In the genomic region with DNA sequence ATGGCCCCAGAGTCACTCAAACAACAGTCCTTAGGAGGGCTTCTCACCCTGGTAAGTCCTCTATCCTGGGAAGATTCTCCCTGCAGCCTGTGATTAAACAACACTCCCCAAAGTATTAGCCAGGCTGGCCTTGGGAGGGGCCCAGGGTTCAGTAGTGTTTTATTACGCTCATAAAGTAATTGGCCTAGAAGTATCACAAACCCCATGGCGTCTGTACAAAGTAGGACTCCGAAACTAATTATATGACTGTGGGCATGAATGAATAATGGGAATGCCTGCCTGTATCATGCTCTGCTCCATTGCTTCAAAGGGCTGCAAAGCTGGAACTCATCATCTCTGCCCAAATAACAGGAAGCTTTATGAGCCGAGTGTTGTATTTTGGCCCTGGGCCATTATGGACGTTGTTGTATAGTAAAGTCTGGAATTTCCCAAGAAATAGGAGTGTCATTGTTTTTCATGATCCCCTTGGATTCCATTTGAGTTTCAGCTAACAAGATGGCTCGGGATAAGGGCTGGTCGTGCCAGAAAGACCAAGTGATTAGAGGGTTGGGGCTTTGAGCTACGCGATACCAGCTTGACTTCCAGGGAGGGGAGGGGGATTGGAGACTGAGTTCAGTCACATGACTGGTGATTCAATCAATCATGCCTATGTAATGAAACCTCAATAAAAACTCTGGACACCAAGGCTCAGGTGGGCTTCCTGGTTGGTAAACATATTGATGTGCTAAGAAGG, we compare ENCODE assay signal across 1 cellular context.
TF ChIP-seq lines count a peak whose summit lies in the region.

No MANE protein-coding gene starts in this region.

TF ChIP-seq in HEK293, 187 proteins besides CTCF, POLR2A, EP300 and RAD21 (continued from another document):
- TF ChIP-seq, protein P1, sequence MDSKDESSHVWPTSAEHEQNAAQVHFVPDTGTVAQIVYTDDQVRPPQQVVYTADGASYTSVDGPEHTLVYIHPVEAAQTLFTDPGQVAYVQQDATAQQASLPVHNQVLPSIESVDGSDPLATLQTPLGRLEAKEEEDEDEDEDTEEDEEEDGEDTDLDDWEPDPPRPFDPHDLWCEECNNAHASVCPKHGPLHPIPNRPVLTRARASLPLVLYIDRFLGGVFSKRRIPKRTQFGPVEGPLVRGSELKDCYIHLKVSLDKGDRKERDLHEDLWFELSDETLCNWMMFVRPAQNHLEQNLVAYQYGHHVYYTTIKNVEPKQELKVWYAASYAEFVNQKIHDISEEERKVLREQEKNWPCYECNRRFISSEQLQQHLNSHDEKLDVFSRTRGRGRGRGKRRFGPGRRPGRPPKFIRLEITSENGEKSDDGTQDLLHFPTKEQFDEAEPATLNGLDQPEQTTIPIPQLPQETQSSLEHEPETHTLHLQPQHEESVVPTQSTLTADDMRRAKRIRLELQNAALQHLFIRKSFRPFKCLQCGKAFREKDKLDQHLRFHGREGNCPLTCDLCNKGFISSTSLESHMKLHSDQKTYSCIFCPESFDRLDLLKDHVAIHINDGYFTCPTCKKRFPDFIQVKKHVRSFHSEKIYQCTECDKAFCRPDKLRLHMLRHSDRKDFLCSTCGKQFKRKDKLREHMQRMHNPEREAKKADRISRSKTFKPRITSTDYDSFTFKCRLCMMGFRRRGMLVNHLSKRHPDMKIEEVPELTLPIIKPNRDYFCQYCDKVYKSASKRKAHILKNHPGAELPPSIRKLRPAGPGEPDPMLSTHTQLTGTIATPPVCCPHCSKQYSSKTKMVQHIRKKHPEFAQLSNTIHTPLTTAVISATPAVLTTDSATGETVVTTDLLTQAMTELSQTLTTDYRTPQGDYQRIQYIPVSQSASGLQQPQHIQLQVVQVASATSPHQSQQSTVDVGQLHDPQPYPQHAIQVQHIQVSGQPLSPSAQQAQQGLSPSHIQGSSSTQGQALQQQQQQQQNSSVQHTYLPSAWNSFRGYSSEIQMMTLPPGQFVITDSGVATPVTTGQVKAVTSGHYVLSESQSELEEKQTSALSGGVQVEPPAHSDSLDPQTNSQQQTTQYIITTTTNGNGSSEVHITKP (tag by site-specific recombination; IDR thresholded peaks at IDR 0.05), result no peak
- TF ChIP-seq MZF1 (tag by site-specific recombination; IDR thresholded peaks at IDR 0.05; ENCODE audit: borderline replicate concordance) (no peak), SETDB1 (IDR thresholded peaks at IDR 0.05; ENCODE audit: insufficient read length, low read length) (peak; percentile 72), ZBTB1 (tag by site-specific recombination; IDR thresholded peaks at IDR 0.05) (no peak), ZNF747 (tag by site-specific recombination; IDR thresholded peaks at IDR 0.05) (no peak), ZBTB21 (tag by site-specific recombination; IDR thresholded peaks at IDR 0.05) (no peak), SP7 (tag by site-specific recombination; IDR thresholded peaks at IDR 0.05) (peak; percentile 43), ZNF701 (tag by site-specific recombination; IDR thresholded peaks at IDR 0.05) (no peak), ZBTB17 (tag by site-specific recombination; IDR thresholded peaks at IDR 0.05) (no peak)
- TF ChIP-seq, protein P2, sequence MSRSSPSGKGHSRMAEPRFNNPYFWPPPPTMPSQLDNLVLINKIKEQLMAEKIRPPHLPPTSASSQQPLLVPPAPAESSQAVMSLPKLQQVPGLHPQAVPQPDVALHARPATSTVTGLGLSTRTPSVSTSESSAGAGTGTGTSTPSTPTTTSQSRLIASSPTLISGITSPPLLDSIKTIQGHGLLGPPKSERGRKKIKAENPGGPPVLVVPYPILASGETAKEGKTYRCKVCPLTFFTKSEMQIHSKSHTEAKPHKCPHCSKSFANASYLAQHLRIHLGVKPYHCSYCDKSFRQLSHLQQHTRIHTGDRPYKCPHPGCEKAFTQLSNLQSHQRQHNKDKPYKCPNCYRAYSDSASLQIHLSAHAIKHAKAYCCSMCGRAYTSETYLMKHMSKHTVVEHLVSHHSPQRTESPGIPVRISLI (tag by site-specific recombination; IDR thresholded peaks at IDR 0.05), result no peak
